ENCODE assay signal across 30 cellular contexts in the genomic region with DNA sequence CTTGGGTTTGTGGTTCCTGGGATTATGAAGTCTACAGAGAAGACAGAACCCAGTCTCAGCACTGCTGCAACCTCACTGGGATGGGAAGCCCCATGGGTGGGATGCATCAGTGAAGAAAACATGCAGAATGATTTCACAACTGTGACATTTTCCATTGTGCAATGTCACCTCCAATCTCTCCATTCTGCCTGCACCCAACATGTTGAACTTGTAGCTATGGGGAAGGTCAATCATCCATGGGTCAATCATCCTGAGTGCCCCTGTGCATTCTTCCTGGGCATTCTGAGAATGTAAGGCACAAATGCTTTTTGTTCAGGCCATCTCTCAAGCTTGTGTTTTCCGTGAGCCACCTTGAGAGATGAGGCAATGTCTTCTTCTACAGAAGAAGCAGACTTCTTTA.
"Had no signal": no experiment of that assay in that cellular context is flagged by ENCODE, and none has a peak within 500 bp of the region (broad histone marks: within the 10 kb centered on the region; RNA-seq: fewer than 3 reads in every experiment).

No MANE protein-coding gene starts in this region.

- H3K36me3 Mint-ChIP-seq: activated CD8-positive, alpha-beta memory T cell treated with anti-CD3 and anti-CD28 coated beads, Interleukin-2, amount 10 ng/mL, durations not matched to agents 7 days and 5 days; activated naive CD4-positive, alpha-beta T cell treated with anti-CD3 and anti-CD28 coated beads, Interleukin-2, amount 50 U/mL, for 72 hours; brain had no signal

- H3K27me3 ChIP-seq: cardiac muscle cell, SJSA1 had no signal

- H3K4me3 ChIP-seq: cardiac muscle cell, SJSA1 had no signal

- H3K27me3 Mint-ChIP-seq: activated CD4-positive, alpha-beta T cell treated with anti-CD3 and anti-CD28 coated beads, Interleukin-2, amount 10 ng/mL, durations not matched to agents 24 days and 14 days; activated CD8-positive, alpha-beta memory T cell treated with anti-CD3 and anti-CD28 coated beads, Interleukin-2, amount 10 ng/mL, durations not matched to agents 7 days and 5 days had no signal

- DNase-seq: activated CD4-positive, alpha-beta T cell treated with anti-CD3 and anti-CD28 coated beads, Interleukin-2, amount 10 ng/mL, durations not matched to agents 24 days and 14 days; activated CD4-positive, alpha-beta T cell treated with anti-CD3 and anti-CD28 coated beads, Interleukin-2, amount 50 U/mL, for 48 hours; activated CD4-positive, CD25-positive, alpha-beta regulatory T cell treated with anti-CD3 and anti-CD28 coated beads, Interleukin-2, amount 50 U/mL, for 72 hours; activated CD8-positive, alpha-beta memory T cell treated with anti-CD3 and anti-CD28 coated beads, Interleukin-2, amount 10 ng/mL, durations not matched to agents 7 days and 5 days; activated effector memory CD4-positive, alpha-beta T cell treated with Interleukin-2 at 50 U/mL for 16 hours; activated naive CD4-positive, alpha-beta T cell; activated naive CD8-positive, alpha-beta T cell treated with anti-CD3 and anti-CD28 coated beads, Interleukin-2, amount 50 U/mL, for 24 hours; activated T-cell treated with anti-CD3 and anti-CD28 coated beads, Interleukin-2, amount 50 U/mL, for 24 hours; amygdala; Karpas-422; MM.1S; NCI-H1092; NCI-H1417; NCI-H1930; NCI-H2171 treated with DMSO at 0.1 percent for 48 hours; NCI-H226; NCI-H526; NCI-H82; PC-3; SHP77; SW 1271 had no signal

- H3K9me3 Mint-ChIP-seq: activated CD4-positive, alpha-beta T cell treated with anti-CD3 and anti-CD28 coated beads, Interleukin-2, amount 10 ng/mL, durations not matched to agents 24 days and 14 days; activated naive CD8-positive, alpha-beta T cell treated with anti-CD3 and anti-CD28 coated beads, Interleukin-2, amount 50 U/mL, for 24 hours; activated T-cell treated with anti-CD3 and anti-CD28 coated beads, Interleukin-2, amount 50 U/mL, for 24 hours had no signal

- H3K27ac Mint-ChIP-seq: activated CD4-positive, alpha-beta T cell treated with anti-CD3 and anti-CD28 coated beads, Interleukin-2, amount 10 ng/mL, durations not matched to agents 24 days and 14 days; activated CD8-positive, alpha-beta memory T cell treated with anti-CD3 and anti-CD28 coated beads, Interleukin-2, amount 10 ng/mL, durations not matched to agents 7 days and 5 days; activated naive CD4-positive, alpha-beta T cell treated with anti-CD3 and anti-CD28 coated beads, Interleukin-2, amount 50 U/mL, for 72 hours; activated naive CD8-positive, alpha-beta T cell treated with anti-CD3 and anti-CD28 coated beads, Interleukin-2, amount 50 U/mL, for 24 hours; activated T-cell treated with anti-CD3 and anti-CD28 coated beads, Interleukin-2, amount 50 U/mL, for 24 hours; activated T-helper 1 cell treated with anti-CD3 and anti-CD28 coated beads, Interleukin-12 subunit alpha, Interleukin-12 subunit beta, Interleukin-2, Interleukin-4 antibody, amounts not matched to agents 30 ng/mL and 10 ng/mL and 1 ng/mL, durations not matched to agents 14 hours and 24 hours and 36 hours; brain; WTC11 had no signal

- H3K4me3 Mint-ChIP-seq: activated CD4-positive, alpha-beta T cell treated with anti-CD3 and anti-CD28 coated beads, Interleukin-2, amount 10 ng/mL, durations not matched to agents 24 days and 14 days; activated CD8-positive, alpha-beta memory T cell treated with anti-CD3 and anti-CD28 coated beads, Interleukin-2, amount 10 ng/mL, durations not matched to agents 7 days and 5 days; activated naive CD8-positive, alpha-beta T cell treated with anti-CD3 and anti-CD28 coated beads, Interleukin-2, amount 50 U/mL, for 24 hours; activated T-cell treated with anti-CD3 and anti-CD28 coated beads, Interleukin-2, amount 50 U/mL, for 24 hours; activated T-helper 1 cell treated with anti-CD3 and anti-CD28 coated beads, Interleukin-12 subunit alpha, Interleukin-12 subunit beta, Interleukin-2, Interleukin-4 antibody, amounts not matched to agents 30 ng/mL and 10 ng/mL and 1 ng/mL, durations not matched to agents 14 hours and 24 hours and 36 hours; brain; WTC11 had no signal

- H3K4me1 Mint-ChIP-seq: activated CD4-positive, alpha-beta T cell treated with anti-CD3 and anti-CD28 coated beads, Interleukin-2, amount 10 ng/mL, durations not matched to agents 24 days and 14 days; activated CD8-positive, alpha-beta memory T cell treated with anti-CD3 and anti-CD28 coated beads, Interleukin-2, amount 10 ng/mL, durations not matched to agents 7 days and 5 days; activated naive CD8-positive, alpha-beta T cell treated with anti-CD3 and anti-CD28 coated beads, Interleukin-2, amount 50 U/mL, for 24 hours; brain; WTC11 had no signal

- FAIRE-seq: astrocyte, RCC 7860 had no signal

- H3K36me3 ChIP-seq: cardiac muscle cell, SJSA1 had no signal

- ATAC-seq: activated CD8-positive, alpha-beta memory T cell treated with anti-CD3 and anti-CD28 coated beads, Interleukin-2, amount 10 ng/mL, durations not matched to agents 7 days and 5 days; activated naive CD4-positive, alpha-beta T cell treated with anti-CD3 and anti-CD28 coated beads, Interleukin-2, amount 50 U/mL, for 72 hours; activated naive CD8-positive, alpha-beta T cell treated with anti-CD3 and anti-CD28 coated beads, Interleukin-2, amount 50 U/mL, for 24 hours; PC-3; SK-N-SH treated with all-trans-retinoic acid at 6 μM for 48 hours; WTC11 had no signal
